1 cellular context compared by ENCODE assay signal in the genomic region with DNA sequence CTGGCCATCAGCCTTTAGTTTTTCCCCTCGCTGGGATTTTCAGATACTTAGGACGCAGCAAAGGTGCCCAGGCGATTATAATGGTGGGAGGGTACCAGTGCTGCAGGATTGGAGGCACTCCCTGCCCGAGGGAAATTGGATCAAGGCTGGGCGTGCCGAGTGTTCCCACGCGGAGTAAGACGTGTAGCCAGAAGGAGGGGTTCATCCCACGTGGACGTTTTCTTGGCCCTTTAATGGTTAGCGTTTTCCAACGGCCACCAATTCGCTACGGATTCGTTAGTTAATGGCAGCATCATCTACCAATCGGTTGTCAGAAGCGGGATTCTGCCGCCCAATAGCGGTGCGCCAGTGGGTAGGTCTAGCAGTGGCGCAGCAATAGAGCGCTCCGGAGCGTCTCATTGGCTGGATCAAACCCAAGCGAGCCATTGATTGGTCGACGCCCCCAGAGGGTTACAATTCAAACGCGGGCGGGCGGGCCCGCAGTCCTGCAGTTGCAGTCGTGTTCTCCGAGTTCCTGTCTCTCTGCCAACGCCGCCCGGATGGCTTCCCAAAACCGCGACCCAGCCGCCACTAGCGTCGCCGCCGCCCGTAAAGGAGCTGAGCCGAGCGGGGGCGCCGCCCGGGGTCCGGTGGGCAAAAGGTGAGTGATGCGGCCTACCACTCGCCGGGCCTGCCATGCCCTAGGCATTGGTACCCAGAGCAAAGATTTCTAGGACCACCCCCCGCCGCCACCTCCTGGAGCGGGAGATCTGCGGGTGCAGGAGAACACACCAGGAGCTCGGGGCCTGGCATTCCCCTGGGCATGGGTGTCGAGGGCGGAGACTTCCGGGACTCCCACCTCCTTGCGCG.
TF ChIP-seq lines count a peak whose summit lies in the region.

A gene (plus strand): TSS at position 488 of the 849 bp plus-strand sequence. CDS start 52 bp downstream, at position 540.

TF ChIP-seq in HepG2, 621 proteins besides CTCF, POLR2A, EP300 and RAD21 (continued from another document and continues in another):
- peak; percentile 26; the same call in 1 of the 2 replicates for TF ChIP-seq ZNF367 (CRISPR knock-in tag; IDR thresholded peaks at IDR 0.05; ENCODE audit: borderline replicate concordance)
- TF ChIP-seq JUND (CRISPR knock-in tag; IDR thresholded peaks at IDR 0.05) = 0 out of 2 replicates have a peak, but pooled peaks have one; percentile 32
- peak; percentile 87; the same call in 1 of the 2 replicates for TF ChIP-seq IRX3 (CRISPR knock-in tag; IDR thresholded peaks at IDR 0.05; ENCODE audit: borderline replicate concordance, low read depth)
- peak; percentile 98 for TF ChIP-seq NFYC (CRISPR knock-in tag; IDR thresholded peaks at IDR 0.05)
- no peak for TF ChIP-seq ARNT (IDR thresholded peaks at IDR 0.05)
- no peak for TF ChIP-seq ZNF629 (CRISPR knock-in tag; conservative IDR thresholded peaks at IDR 0.05)
- TF ChIP-seq ZNF431 (CRISPR knock-in tag; IDR thresholded peaks at IDR 0.05; ENCODE audit: borderline replicate concordance, low read depth) = peak; percentile 63
- TF ChIP-seq, protein P1, sequence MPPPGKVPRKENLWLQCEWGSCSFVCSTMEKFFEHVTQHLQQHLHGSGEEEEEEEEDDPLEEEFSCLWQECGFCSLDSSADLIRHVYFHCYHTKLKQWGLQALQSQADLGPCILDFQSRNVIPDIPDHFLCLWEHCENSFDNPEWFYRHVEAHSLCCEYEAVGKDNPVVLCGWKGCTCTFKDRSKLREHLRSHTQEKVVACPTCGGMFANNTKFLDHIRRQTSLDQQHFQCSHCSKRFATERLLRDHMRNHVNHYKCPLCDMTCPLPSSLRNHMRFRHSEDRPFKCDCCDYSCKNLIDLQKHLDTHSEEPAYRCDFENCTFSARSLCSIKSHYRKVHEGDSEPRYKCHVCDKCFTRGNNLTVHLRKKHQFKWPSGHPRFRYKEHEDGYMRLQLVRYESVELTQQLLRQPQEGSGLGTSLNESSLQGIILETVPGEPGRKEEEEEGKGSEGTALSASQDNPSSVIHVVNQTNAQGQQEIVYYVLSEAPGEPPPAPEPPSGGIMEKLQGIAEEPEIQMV (CRISPR knock-in tag; IDR thresholded peaks at IDR 0.05; ENCODE audit: low read depth) = no peak
- TF ChIP-seq ZEB1 (IDR thresholded peaks at IDR 0.05; ENCODE audit: insufficient replicate concordance, low read depth) = peak; percentile 42
- peak; percentile 88 for TF ChIP-seq HNRNPL (IDR thresholded peaks at IDR 0.05; ENCODE audit: low read depth, low read length)
- peak; percentile 81; the same call in 1 of the 2 replicates for TF ChIP-seq ZNF225 (CRISPR knock-in tag; IDR thresholded peaks at IDR 0.05)
- TF ChIP-seq RBM22 (optimal IDR thresholded peaks at IDR 0.05; ENCODE audit: low read length) = peak; percentile 89
- 0 out of 2 replicates have a peak, but pooled peaks have one; percentile 60 for TF ChIP-seq STAT5B (CRISPR knock-in tag; IDR thresholded peaks at IDR 0.05)
- TF ChIP-seq ZNF331 (CRISPR knock-in tag; IDR thresholded peaks at IDR 0.05) = no peak
- TF ChIP-seq ZNF775 (CRISPR knock-in tag; IDR thresholded peaks at IDR 0.05; ENCODE audit: borderline replicate concordance) = no peak
- TF ChIP-seq, protein P2, sequence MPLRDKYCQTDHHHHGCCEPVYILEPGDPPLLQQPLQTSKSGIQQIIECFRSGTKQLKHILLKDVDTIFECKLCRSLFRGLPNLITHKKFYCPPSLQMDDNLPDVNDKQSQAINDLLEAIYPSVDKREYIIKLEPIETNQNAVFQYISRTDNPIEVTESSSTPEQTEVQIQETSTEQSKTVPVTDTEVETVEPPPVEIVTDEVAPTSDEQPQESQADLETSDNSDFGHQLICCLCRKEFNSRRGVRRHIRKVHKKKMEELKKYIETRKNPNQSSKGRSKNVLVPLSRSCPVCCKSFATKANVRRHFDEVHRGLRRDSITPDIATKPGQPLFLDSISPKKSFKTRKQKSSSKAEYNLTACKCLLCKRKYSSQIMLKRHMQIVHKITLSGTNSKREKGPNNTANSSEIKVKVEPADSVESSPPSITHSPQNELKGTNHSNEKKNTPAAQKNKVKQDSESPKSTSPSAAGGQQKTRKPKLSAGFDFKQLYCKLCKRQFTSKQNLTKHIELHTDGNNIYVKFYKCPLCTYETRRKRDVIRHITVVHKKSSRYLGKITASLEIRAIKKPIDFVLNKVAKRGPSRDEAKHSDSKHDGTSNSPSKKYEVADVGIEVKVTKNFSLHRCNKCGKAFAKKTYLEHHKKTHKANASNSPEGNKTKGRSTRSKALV (CRISPR knock-in tag; IDR thresholded peaks at IDR 0.05) = no peak
- TF ChIP-seq, protein P3, sequence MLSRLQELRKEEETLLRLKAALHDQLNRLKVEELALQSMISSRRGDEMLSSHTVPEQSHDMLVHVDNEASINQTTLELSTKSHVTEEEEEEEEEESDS (CRISPR knock-in tag; IDR thresholded peaks at IDR 0.05; ENCODE audit: borderline replicate concordance) = peak; percentile 91
- peak; percentile 64; the same call in 1 of the 2 replicates for TF ChIP-seq BRD4 (CRISPR knock-in tag; IDR thresholded peaks at IDR 0.05)
- no peak for TF ChIP-seq ZNF839 (CRISPR knock-in tag; IDR thresholded peaks at IDR 0.05; ENCODE audit: borderline replicate concordance)
- TF ChIP-seq, protein P4, sequence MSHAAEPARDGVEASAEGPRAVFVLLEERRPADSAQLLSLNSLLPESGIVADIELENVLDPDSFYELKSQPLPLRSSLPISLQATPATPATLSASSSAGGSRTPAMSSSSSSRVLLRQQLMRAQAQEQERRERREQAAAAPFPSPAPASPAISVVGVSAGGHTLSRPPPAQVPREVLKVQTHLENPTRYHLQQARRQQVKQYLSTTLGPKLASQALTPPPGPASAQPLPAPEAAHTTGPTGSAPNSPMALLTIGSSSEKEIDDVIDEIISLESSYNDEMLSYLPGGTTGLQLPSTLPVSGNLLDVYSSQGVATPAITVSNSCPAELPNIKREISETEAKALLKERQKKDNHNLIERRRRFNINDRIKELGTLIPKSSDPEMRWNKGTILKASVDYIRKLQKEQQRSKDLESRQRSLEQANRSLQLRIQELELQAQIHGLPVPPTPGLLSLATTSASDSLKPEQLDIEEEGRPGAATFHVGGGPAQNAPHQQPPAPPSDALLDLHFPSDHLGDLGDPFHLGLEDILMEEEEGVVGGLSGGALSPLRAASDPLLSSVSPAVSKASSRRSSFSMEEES (CRISPR knock-in tag; IDR thresholded peaks at IDR 0.05) = peak; percentile 33; the same call in 1 of the 2 replicates
- TF ChIP-seq ZNF841 (CRISPR knock-in tag; IDR thresholded peaks at IDR 0.05; ENCODE audit: borderline replicate concordance) = peak; percentile 69; the same call in 1 of the 2 replicates
- TF ChIP-seq ERF (CRISPR knock-in tag; IDR thresholded peaks at IDR 0.05) = no peak
- TF ChIP-seq KLF15 (CRISPR knock-in tag; IDR thresholded peaks at IDR 0.05; ENCODE audit: borderline replicate concordance) = no peak
- TF ChIP-seq, protein P5, sequence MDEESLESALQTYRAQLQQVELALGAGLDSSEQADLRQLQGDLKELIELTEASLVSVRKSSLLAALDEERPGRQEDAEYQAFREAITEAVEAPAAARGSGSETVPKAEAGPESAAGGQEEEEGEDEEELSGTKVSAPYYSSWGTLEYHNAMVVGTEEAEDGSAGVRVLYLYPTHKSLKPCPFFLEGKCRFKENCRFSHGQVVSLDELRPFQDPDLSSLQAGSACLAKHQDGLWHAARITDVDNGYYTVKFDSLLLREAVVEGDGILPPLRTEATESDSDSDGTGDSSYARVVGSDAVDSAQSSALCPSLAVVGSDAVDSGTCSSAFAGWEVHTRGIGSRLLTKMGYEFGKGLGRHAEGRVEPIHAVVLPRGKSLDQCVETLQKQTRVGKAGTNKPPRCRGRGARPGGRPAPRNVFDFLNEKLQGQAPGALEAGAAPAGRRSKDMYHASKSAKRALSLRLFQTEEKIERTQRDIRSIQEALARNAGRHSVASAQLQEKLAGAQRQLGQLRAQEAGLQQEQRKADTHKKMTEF (CRISPR knock-in tag; IDR thresholded peaks at IDR 0.05) = no peak
- TF ChIP-seq ZNF589 (CRISPR knock-in tag; conservative IDR thresholded peaks at IDR 0.05) = peak; percentile 84
- TF ChIP-seq, protein P6, sequence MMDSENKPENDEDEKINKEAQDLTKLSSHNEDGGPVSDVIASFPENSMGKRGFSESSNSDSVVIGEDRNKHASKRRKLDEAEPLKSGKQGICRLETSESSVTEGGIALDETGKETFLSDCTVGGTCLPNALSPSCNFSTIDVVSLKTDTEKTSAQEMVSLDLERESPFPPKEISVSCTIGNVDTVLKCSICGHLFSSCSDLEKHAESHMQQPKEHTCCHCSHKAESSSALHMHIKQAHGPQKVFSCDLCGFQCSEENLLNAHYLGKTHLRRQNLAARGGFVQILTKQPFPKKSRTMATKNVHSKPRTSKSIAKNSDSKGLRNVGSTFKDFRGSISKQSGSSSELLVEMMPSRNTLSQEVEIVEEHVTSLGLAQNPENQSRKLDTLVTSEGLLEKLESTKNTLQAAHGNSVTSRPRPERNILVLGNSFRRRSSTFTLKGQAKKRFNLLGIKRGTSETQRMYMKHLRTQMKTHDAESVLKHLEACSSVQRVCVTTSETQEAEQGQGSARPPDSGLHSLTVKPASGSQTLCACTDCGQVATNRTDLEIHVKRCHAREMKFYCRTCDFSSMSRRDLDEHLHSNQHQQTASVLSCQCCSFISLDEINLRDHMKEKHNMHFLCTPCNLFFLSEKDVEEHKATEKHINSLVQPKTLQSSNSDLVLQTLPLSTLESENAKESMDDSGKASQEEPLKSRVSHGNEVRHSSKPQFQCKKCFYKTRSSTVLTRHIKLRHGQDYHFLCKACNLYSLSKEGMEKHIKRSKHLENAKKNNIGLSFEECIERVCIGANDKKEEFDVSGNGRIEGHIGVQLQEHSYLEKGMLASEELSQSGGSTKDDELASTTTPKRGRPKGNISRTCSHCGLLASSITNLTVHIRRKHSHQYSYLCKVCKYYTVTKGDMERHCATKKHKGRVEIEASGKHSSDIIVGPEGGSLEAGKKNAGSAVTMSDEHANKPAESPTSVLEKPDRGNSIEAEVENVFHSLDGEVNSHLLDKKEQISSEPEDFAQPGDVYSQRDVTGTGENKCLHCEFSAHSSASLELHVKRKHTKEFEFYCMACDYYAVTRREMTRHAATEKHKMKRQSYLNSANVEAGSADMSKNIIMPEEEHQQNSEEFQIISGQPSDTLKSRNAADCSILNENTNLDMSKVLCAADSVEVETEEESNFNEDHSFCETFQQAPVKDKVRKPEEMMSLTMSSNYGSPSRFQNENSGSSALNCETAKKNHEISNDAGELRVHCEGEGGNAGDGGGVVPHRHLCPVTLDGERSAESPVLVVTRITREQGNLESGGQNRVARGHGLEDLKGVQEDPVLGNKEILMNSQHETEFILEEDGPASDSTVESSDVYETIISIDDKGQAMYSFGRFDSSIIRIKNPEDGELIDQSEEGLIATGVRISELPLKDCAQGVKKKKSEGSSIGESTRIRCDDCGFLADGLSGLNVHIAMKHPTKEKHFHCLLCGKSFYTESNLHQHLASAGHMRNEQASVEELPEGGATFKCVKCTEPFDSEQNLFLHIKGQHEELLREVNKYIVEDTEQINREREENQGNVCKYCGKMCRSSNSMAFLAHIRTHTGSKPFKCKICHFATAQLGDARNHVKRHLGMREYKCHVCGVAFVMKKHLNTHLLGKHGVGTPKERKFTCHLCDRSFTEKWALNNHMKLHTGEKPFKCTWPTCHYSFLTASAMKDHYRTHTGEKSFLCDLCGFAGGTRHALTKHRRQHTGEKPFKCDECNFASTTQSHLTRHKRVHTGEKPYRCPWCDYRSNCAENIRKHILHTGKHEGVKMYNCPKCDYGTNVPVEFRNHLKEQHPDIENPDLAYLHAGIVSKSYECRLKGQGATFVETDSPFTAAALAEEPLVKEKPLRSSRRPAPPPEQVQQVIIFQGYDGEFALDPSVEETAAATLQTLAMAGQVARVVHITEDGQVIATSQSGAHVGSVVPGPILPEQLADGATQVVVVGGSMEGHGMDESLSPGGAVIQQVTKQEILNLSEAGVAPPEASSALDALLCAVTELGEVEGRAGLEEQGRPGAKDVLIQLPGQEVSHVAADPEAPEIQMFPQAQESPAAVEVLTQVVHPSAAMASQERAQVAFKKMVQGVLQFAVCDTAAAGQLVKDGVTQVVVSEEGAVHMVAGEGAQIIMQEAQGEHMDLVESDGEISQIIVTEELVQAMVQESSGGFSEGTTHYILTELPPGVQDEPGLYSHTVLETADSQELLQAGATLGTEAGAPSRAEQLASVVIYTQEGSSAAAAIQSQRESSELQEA (CRISPR knock-in tag; IDR thresholded peaks at IDR 0.05; ENCODE audit: not compliant biosample characterization) = peak; percentile 10
- 0 out of 2 replicates have a peak, but pooled peaks have one; percentile 37 for TF ChIP-seq MEIS2 (CRISPR knock-in tag; IDR thresholded peaks at IDR 0.05)
- peak; percentile 14 for TF ChIP-seq ZNF883 (CRISPR knock-in tag; IDR thresholded peaks at IDR 0.05; ENCODE audit: not compliant biosample characterization)
- TF ChIP-seq ZNF776 (CRISPR knock-in tag; IDR thresholded peaks at IDR 0.05) = peak; percentile 64; the same call in 1 of the 2 replicates
- peak; percentile 46; the same call in 1 of the 2 replicates for TF ChIP-seq ZNF138 (CRISPR knock-in tag; IDR thresholded peaks at IDR 0.05; ENCODE audit: low read depth)
- TF ChIP-seq ZFYVE20 (CRISPR knock-in tag; IDR thresholded peaks at IDR 0.05; ENCODE audit: borderline replicate concordance, low read depth) = peak; percentile 57; the same call in 1 of the 2 replicates
- TF ChIP-seq ZNF274 (CRISPR knock-in tag; IDR thresholded peaks at IDR 0.05) = peak; percentile 78; the same call in 1 of the 2 replicates
- TF ChIP-seq CCAR2 (optimal IDR thresholded peaks at IDR 0.05; ENCODE audit: low read depth, low read length) = no peak
- TF ChIP-seq BRCA1 (CRISPR knock-in tag; IDR thresholded peaks at IDR 0.05) = no peak
- peak; percentile 97 for TF ChIP-seq ZFP36L1 (CRISPR knock-in tag; IDR thresholded peaks at IDR 0.05)
- TF ChIP-seq TEAD3 (CRISPR knock-in tag; optimal IDR thresholded peaks at IDR 0.05; ENCODE audit: borderline replicate concordance) = peak; percentile 19
- TF ChIP-seq HES4 (CRISPR knock-in tag; IDR thresholded peaks at IDR 0.05; ENCODE audit: borderline replicate concordance) = no peak; the same call in 1 of the 2 replicates
- 0 out of 2 replicates have a peak, but pooled peaks have one; percentile 57 for TF ChIP-seq MZF1 (CRISPR knock-in tag; IDR thresholded peaks at IDR 0.05; ENCODE audit: borderline replicate concordance)
- TF ChIP-seq, protein P7, sequence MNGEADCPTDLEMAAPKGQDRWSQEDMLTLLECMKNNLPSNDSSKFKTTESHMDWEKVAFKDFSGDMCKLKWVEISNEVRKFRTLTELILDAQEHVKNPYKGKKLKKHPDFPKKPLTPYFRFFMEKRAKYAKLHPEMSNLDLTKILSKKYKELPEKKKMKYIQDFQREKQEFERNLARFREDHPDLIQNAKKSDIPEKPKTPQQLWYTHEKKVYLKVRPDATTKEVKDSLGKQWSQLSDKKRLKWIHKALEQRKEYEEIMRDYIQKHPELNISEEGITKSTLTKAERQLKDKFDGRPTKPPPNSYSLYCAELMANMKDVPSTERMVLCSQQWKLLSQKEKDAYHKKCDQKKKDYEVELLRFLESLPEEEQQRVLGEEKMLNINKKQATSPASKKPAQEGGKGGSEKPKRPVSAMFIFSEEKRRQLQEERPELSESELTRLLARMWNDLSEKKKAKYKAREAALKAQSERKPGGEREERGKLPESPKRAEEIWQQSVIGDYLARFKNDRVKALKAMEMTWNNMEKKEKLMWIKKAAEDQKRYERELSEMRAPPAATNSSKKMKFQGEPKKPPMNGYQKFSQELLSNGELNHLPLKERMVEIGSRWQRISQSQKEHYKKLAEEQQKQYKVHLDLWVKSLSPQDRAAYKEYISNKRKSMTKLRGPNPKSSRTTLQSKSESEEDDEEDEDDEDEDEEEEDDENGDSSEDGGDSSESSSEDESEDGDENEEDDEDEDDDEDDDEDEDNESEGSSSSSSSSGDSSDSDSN (CRISPR knock-in tag; IDR thresholded peaks at IDR 0.05) = no peak; the same call in 1 of the 2 replicates
- TF ChIP-seq KAT7 (CRISPR knock-in tag; IDR thresholded peaks at IDR 0.05; ENCODE audit: borderline replicate concordance) = peak; percentile 67
